ENCODE assay signal across 9 cellular contexts in the genomic region with DNA sequence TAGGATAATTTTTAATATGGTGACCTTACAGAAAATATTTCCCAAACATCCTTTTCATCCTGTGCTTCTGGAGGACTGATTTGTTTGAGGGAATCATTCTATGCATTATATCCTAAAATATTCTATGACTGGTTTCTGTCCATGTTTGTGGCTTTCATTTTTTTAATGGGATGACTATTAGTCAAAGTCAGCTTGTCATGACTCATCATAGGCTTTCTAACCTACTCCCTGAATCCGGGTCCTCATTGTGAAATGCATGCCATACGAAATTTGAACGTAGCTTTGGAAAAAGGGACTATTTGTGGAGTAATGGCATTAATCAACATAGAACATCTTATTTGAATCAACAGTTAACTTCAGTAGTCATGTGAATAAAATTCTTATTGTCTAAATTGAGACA. TPM values are rescaled to one million over a fixed set of nuclear protein-coding genes. Genes with fewer than 3 reads are reported as not detected.
DNase-seq lines count a peak whose midpoint lies in the region; ATAC-seq, FAIRE-seq and TF ChIP-seq lines count a peak whose summit lies in the region.
"Had no signal": no experiment of that assay in that cellular context is flagged by ENCODE, and none has a peak within 500 bp of the region (broad histone marks: within the 10 kb centered on the region; RNA-seq: fewer than 3 reads in every experiment).

No MANE protein-coding gene starts in this region.

- H3K9me3 ChIP-seq in A549, result no peaks in the 10 kb centered on the region
- H3K9me3 ChIP-seq: heart right ventricle, thoracic aorta had no signal

- no peak for TF ChIP-seq POLR2A in A549 (IDR thresholded peaks at IDR 0.05; ENCODE audit: low read length)

- DNase-seq in A549 (ENCODE audit: low read depth in 1 of 2, low spot score in 1 of 2) (peak; percentile 43 to 67), HS-5 (ENCODE audit: low read depth) (peak; percentile 84), GM19238 (ENCODE audit: insufficient read length, low spot score) (no peak)
- no peak for DNase-seq in activated CD8-positive, alpha-beta memory T cell treated with anti-CD3 and anti-CD28 coated beads, Interleukin-2, amount 50 U/mL, for 4 hours
- DNase-seq: Calu3, heart right ventricle had no signal

- peaks cover 16% of the 10 kb centered on the region for H3K4me1 ChIP-seq in A549

- POLR2A ChIA-PET in A549 (lab: Yijun Ruan, JAX), result interaction anchor here (0.8 to 2.3 kb wide), 4 partner anchors 9 to 428 kb away, joined by 3 to 7 read pairs (median 5); partner anchors contain the start of genes ATP6V0A2 and MPHOSPH9

- TF ChIP-seq RAD21 in A549 (conservative IDR thresholded peaks at IDR 0.05 in 1 of 2, IDR thresholded peaks at IDR 0.05 in 1 of 2), result no peak

- CTCF ChIA-PET in A549 (lab: Yijun Ruan, JAX), result interaction anchor here (0.8 kb wide), 1 partner anchor 510 kb away, joined by 3 read pairs; the partner anchor contains the start of gene PITPNM2

- H3K27ac ChIP-seq in A549, result peak overlapping the region in 1 of 2 experiments; percentile 22; a peak in 1 of 6 replicates
- H3K27ac ChIP-seq: thoracic aorta had no signal

- ATAC-seq in A549 (peak; percentile 74 to 86; a peak in 5 of 6 replicates), esophagus mucosa (peak; percentile 82), HG03039 (IDR thresholded peaks at IDR 0.05; ENCODE audit: unreplicated experiment) (no peak)
- ATAC-seq: heart right ventricle had no signal

- no peak for TF ChIP-seq EP300 in A549 (IDR thresholded peaks at IDR 0.05)

- no peak overlapping the region for H3K4me3 ChIP-seq in A549
- H3K4me3 ChIP-seq: heart right ventricle, thoracic aorta had no signal

- H3K4me2 ChIP-seq in A549, result peak overlapping the region; percentile 39; the same call in 2 of the 3 replicates

- 28% methylated on average over 3 of the region's 3 CpGs for WGBS in A549 (ENCODE audit: missing lambda C conversion rate)

- no peak for TF ChIP-seq CTCF in A549 (IDR thresholded peaks at IDR 0.05)

- FAIRE-seq in A549 (lab: Jason Lieb, UNC), result no peak

TF ChIP-seq in A549, 52 proteins besides CTCF, POLR2A, EP300 and RAD21:
- TF ChIP-seq ZNF302 (CRISPR knock-in tag; IDR thresholded peaks at IDR 0.05), result no peak
- TF ChIP-seq, protein P1, sequence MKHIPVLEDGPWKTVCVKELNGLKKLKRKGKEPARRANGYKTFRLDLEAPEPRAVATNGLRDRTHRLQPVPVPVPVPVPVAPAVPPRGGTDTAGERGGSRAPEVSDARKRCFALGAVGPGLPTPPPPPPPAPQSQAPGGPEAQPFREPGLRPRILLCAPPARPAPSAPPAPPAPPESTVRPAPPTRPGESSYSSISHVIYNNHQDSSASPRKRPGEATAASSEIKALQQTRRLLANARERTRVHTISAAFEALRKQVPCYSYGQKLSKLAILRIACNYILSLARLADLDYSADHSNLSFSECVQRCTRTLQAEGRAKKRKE (CRISPR knock-in tag; IDR thresholded peaks at IDR 0.05; ENCODE audit: low read depth), result no peak
- TF ChIP-seq MAFK (IDR thresholded peaks at IDR 0.05; ENCODE audit: partially characterized antibody), result peak; percentile 43
- TF ChIP-seq FOSL2 (IDR thresholded peaks at IDR 0.05), result peak; percentile 70; the same call in 1 of the 2 replicates
- TF ChIP-seq FOSL2 (CRISPR knock-in tag; IDR thresholded peaks at IDR 0.05), result peak; percentile 94
- TF ChIP-seq HOXB5 (CRISPR knock-in tag; IDR thresholded peaks at IDR 0.05), result peak; percentile 83
- TF ChIP-seq JUNB (IDR thresholded peaks at IDR 0.05), result peak; percentile 55; the same call in 1 of the 2 replicates
- TF ChIP-seq NPAS2 (CRISPR knock-in tag; IDR thresholded peaks at IDR 0.05; ENCODE audit: borderline replicate concordance), result no peak
- TF ChIP-seq CEBPB (IDR thresholded peaks at IDR 0.05), result peak; percentile 48 to 52; a peak in 2 of 4 replicates
- no peak for TF ChIP-seq MYC (IDR thresholded peaks at IDR 0.05; ENCODE audit: borderline replicate concordance, low read length)
- no peak for TF ChIP-seq HOXA7 (CRISPR knock-in tag; IDR thresholded peaks at IDR 0.05)
- TF ChIP-seq HES2 (IDR thresholded peaks at IDR 0.05), result no peak
- TF ChIP-seq HOXB13 (CRISPR knock-in tag; IDR thresholded peaks at IDR 0.05; ENCODE audit: low read depth), result no peak
- no peak for TF ChIP-seq CBX2 (IDR thresholded peaks at IDR 0.05; ENCODE audit: borderline replicate concordance, low read depth)

RNA-seq across cellular contexts. Expression of gene TCTN2, which starts 10.6 kb away (rescaled TPM):
- polyA plus RNA-seq in A549 (2011; rRNA removed), result 14.3 and 15.0 TPM in 2 replicates
- polyA plus RNA-seq in A549 (2012; cell fraction: cytosol; rRNA removed), result 10.1 and 11.7 TPM in 2 replicates
- 11.2 and 15.9 TPM in 2 replicates for polyA plus RNA-seq in A549 (2012; cell fraction: nucleus; rRNA removed)
- polyA plus RNA-seq in A549 (2017; fragmentation: RNase III; extraction: RNeasy Plus Mini Kit Qiagen cat#74134 plus additional on column Dnase treatment), result 7.2 to 9.7 TPM (median 8.6 TPM) in 3 replicates
- polyA minus RNA-seq in A549 (2011; rRNA and poly(A)+ RNA removed), result 17.9 and 18.3 TPM in 2 replicates
- 4.9 TPM for total RNA-seq in esophagus mucosa

RNA-seq across cellular contexts. Expression of gene GTF2H3, which starts 26.7 kb away (rescaled TPM):
- polyA plus RNA-seq in A549 (2011; rRNA removed) (71.8 and 85.3 TPM in 2 replicates), A549 (2017; fragmentation: RNase III; extraction: RNeasy Plus Mini Kit Qiagen cat#74134 plus additional on column Dnase treatment) (25.5 to 27.3 TPM (median 26.7 TPM) in 3 replicates)
- polyA plus RNA-seq in A549 (2012; cell fraction: cytosol; rRNA removed), result 19.4 and 22.3 TPM in 2 replicates
- 8.7 and 12.0 TPM in 2 replicates for polyA plus RNA-seq in A549 (2012; cell fraction: nucleus; rRNA removed)
- polyA minus RNA-seq in A549 (2011; rRNA and poly(A)+ RNA removed), result 34.7 and 36.2 TPM in 2 replicates
- 31.5 TPM for total RNA-seq in esophagus mucosa

RNA-seq across cellular contexts. Expression of gene EIF2B1, which starts 26.8 kb away (rescaled TPM):
- polyA plus RNA-seq in A549 (2011; rRNA removed) (55.1 and 62.1 TPM in 2 replicates), A549 (2017; fragmentation: RNase III; extraction: RNeasy Plus Mini Kit Qiagen cat#74134 plus additional on column Dnase treatment) (35.7 to 37.9 TPM (median 36.2 TPM) in 3 replicates)
- polyA plus RNA-seq in A549 (2012; cell fraction: cytosol; rRNA removed), result 49.0 and 50.7 TPM in 2 replicates
- 27.7 and 42.4 TPM in 2 replicates for polyA plus RNA-seq in A549 (2012; cell fraction: nucleus; rRNA removed)
- polyA minus RNA-seq in A549 (2011; rRNA and poly(A)+ RNA removed), result 20.5 and 22.5 TPM in 2 replicates
- 42.7 TPM for total RNA-seq in esophagus mucosa

RNA-seq across cellular contexts. Expression of gene ATP6V0A2, which starts 51.8 kb away (rescaled TPM):
- polyA plus RNA-seq in A549 (2011; rRNA removed), result 42.4 and 44.6 TPM in 2 replicates
- polyA plus RNA-seq in A549 (2012; cell fraction: cytosol; rRNA removed), result 17.5 and 24.8 TPM in 2 replicates
- 35.7 and 41.0 TPM in 2 replicates for polyA plus RNA-seq in A549 (2012; cell fraction: nucleus; rRNA removed)
- polyA plus RNA-seq in A549 (2017; fragmentation: RNase III; extraction: RNeasy Plus Mini Kit Qiagen cat#74134 plus additional on column Dnase treatment), result 11.9 to 12.5 TPM (median 12.1 TPM) in 3 replicates
- polyA minus RNA-seq in A549 (2011; rRNA and poly(A)+ RNA removed), result 51.8 and 61.0 TPM in 2 replicates
- 12.8 TPM for total RNA-seq in esophagus mucosa

RNA-seq across cellular contexts. Expression of gene DDX55, which starts 58.4 kb away (rescaled TPM):
- polyA plus RNA-seq in A549 (2011; rRNA removed), result 54.8 and 63.4 TPM in 2 replicates
- 41.2 and 52.4 TPM in 2 replicates for polyA plus RNA-seq in A549 (2012; cell fraction: cytosol; rRNA removed)
- 95.5 and 110 TPM in 2 replicates for polyA plus RNA-seq in A549 (2012; cell fraction: nucleus; rRNA removed)
- polyA plus RNA-seq in A549 (2017; fragmentation: RNase III; extraction: RNeasy Plus Mini Kit Qiagen cat#74134 plus additional on column Dnase treatment), result 36.9 to 40.3 TPM (median 37.5 TPM) in 3 replicates
- 36.2 and 41.2 TPM in 2 replicates for polyA minus RNA-seq in A549 (2011; rRNA and poly(A)+ RNA removed)
- 11.1 TPM for total RNA-seq in esophagus mucosa

Comparison
In these comparisons a context has a peak if more than half of its experiments do, and no peak if none do; other contexts are left out.
1. DNase-seq: peak in A549 (2 of 2) and HS-5 (single experiment); none in GM19238 (single experiment) and activated CD8-positive, alpha-beta memory T cell treated with anti-CD3 and anti-CD28 coated beads, Interleukin-2, amount 50 U/mL, for 4 hours (single experiment).